Comparison of ENCODE assay signal across 8 cellular contexts in the genomic region with DNA sequence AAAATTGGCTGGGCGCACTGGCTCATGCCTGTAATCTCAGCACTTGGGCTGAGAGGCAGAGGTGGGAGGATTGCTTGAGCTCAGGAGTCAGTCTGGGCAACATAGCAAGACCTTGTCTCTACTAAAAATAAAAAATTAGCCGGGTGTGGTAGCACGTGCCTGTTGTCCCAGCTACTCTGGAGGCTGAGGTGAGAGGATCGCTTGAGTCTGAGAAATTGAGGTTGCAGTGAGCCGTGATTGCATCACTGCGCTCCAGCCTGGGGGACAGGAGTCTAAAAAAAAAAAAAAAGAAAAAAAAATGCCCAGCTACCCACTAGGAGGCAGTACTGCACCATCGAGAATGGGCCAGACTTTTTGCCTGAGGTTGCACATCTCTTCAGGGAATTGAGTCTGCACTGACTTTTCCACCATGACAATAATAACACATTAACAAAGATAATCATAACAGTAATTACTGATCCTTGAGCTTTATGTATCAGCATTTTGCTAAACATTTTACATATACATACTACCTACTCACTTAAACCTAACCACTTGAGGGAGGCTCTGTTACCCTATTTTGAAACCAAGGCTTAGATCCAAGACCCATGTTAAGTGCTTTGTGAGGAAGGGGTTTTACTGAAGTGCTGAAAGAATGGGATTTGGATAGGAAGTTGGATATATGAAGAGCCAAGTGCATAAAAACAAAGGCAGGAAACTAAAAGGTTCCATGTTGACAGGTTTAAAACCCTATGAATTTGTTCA.
DNase-seq lines count a peak whose midpoint lies in the region; ATAC-seq and TF ChIP-seq lines count a peak whose summit lies in the region.

No MANE protein-coding gene starts in this region.

- H3K9me3 ChIP-seq in iPS-18a (ENCODE audit: control insufficient read depth, low read depth, low read length), result no peaks in the 10 kb centered on the region

- no peak overlapping the region for H3K9ac ChIP-seq in iPS-18a (ENCODE audit: low read length)

- no peak overlapping the region for H3K4me3 ChIP-seq in astrocyte of the cerebellum (ENCODE audit: low read depth, low read length)
- H3K4me3 ChIP-seq in iPS-18a (ENCODE audit: low read length), result no peak overlapping the region

- no peaks in the 10 kb centered on the region for H3K4me1 ChIP-seq in iPS-18a (ENCODE audit: control insufficient read depth, low read depth, low read length)

- DNase-seq in D341Med (ENCODE audit: low spot score), result peak; percentile 65
- DNase-seq in astrocyte of the cerebellum (ENCODE audit: low read depth), result no peak
- DNase-seq in stimulated activated CD4-positive, alpha-beta T cell treated with anti-CD3 and anti-CD28 coated beads, Interleukin-15, amount 100 ng/mL, for 24 hours, result peak; percentile 50
- no peak for DNase-seq in NCI-H526 treated with DMSO at 0.1 percent for 48 hours (lab: John Stamatoyannopoulos, UW)

- peak overlapping the region; percentile 34 for H3K27ac ChIP-seq in iPS-18a (ENCODE audit: low read length)

- peak; percentile 43 for ATAC-seq in HG03060 (IDR thresholded peaks at IDR 0.05; ENCODE audit: low read depth, unreplicated experiment)
- peak; percentile 37 for ATAC-seq in SK-N-SH treated with all-trans-retinoic acid at 6 μM for 48 hours
- no peak for ATAC-seq in HG02870 (IDR thresholded peaks at IDR 0.05; ENCODE audit: unreplicated experiment)

- H3K36me3 ChIP-seq in iPS-18a (ENCODE audit: control insufficient read depth, low read depth, low read length), result peaks cover 3% of the 10 kb centered on the region

- in situ Hi-C loops in astrocyte of the cerebellum (cut with HindIII; ENCODE audit: low sequenced_read_pairs), result no loop called here

- H3K27me3 ChIP-seq in iPS-18a (ENCODE audit: control insufficient read depth, insufficient read depth, low read length), result no peaks in the 10 kb centered on the region

- TF ChIP-seq CTCF in astrocyte of the cerebellum (IDR thresholded peaks at IDR 0.05; ENCODE audit: low read depth, low read length, missing control alignments), result peak; percentile 79

TF ChIP-seq in SK-N-SH treated with all-trans-retinoic acid at 6 μM for 48 hours, 23 proteins besides CTCF, POLR2A, EP300 and RAD21:
- TF ChIP-seq TCF4 (CRISPR knock-in tag; IDR thresholded peaks at IDR 0.05; ENCODE audit: borderline replicate concordance) (no peak), ZNF8 (CRISPR knock-in tag; IDR thresholded peaks at IDR 0.05) (no peak), ESRRG (CRISPR knock-in tag; IDR thresholded peaks at IDR 0.05) (no peak), OSR1 (CRISPR knock-in tag; IDR thresholded peaks at IDR 0.05) (no peak), ZC3H10 (CRISPR knock-in tag; IDR thresholded peaks at IDR 0.05) (no peak), BACH2 (CRISPR knock-in tag; IDR thresholded peaks at IDR 0.05; ENCODE audit: borderline replicate concordance) (no peak)
- TF ChIP-seq, protein P1, sequence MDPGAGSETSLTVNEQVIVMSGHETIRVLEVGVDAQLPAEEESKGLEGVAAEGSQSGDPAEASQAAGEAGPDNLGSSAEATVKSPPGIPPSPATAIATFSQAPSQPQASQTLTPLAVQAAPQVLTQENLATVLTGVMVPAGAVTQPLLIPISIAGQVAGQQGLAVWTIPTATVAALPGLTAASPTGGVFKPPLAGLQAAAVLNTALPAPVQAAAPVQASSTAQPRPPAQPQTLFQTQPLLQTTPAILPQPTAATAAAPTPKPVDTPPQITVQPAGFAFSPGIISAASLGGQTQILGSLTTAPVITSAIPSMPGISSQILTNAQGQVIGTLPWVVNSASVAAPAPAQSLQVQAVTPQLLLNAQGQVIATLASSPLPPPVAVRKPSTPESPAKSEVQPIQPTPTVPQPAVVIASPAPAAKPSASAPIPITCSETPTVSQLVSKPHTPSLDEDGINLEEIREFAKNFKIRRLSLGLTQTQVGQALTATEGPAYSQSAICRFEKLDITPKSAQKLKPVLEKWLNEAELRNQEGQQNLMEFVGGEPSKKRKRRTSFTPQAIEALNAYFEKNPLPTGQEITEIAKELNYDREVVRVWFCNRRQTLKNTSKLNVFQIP (CRISPR knock-in tag; IDR thresholded peaks at IDR 0.05; ENCODE audit: borderline replicate concordance, low read depth), result no peak
- TF ChIP-seq, protein P2, sequence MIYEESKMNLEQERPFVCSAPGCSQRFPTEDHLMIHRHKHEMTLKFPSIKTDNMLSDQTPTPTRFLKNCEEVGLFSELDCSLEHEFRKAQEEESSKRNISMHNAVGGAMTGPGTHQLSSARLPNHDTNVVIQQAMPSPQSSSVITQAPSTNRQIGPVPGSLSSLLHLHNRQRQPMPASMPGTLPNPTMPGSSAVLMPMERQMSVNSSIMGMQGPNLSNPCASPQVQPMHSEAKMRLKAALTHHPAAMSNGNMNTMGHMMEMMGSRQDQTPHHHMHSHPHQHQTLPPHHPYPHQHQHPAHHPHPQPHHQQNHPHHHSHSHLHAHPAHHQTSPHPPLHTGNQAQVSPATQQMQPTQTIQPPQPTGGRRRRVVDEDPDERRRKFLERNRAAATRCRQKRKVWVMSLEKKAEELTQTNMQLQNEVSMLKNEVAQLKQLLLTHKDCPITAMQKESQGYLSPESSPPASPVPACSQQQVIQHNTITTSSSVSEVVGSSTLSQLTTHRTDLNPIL (CRISPR knock-in tag; IDR thresholded peaks at IDR 0.05; ENCODE audit: low read depth), result no peak

Comparison
In these comparisons a context has a peak if more than half of its experiments do, and no peak if none do; other contexts are left out.
1. DNase-seq: peak in D341Med (single experiment) and stimulated activated CD4-positive, alpha-beta T cell treated with anti-CD3 and anti-CD28 coated beads, Interleukin-15, amount 100 ng/mL, for 24 hours (single experiment); none in astrocyte of the cerebellum (single experiment) and NCI-H526 treated with DMSO at 0.1 percent for 48 hours (single experiment).